ENCODE assay signal across 1 cellular context in the genomic region with DNA sequence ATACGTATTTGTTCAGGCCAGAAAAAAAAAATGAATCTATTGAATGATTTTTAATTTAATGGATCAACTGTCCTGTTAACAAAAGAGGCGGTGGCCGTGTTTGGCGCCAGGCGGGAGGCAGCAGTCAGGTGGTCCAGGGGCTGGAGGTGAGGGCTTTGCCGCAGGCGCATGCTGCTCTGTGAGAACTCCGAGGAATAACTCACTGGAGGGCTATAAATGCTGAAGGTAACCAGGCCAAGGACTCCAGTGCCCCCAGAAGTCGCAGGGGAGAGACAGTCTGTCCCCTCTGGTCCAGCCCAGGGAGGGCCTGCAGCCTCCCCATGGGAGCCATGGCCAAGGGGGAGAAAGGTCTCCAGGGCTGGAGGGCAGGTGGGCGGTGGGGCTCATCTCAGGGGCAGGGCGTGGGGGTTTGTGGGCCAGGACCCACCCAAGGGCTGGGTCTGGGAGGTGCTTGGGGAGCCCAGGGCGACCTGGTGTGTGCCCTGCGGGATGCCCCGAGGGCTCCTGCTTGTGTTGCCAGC.
A peak's percentile ranks its signal among the peaks of the same experiment; 100 is the strongest.
TF ChIP-seq lines count a peak whose summit lies in the region.

No MANE protein-coding gene starts in this region.

TF ChIP-seq in K562, 482 proteins besides CTCF, POLR2A, EP300 and RAD21:
- TF ChIP-seq ZKSCAN3 (CRISPR knock-in tag; IDR thresholded peaks at IDR 0.05) (no peak), GABPB1 (CRISPR knock-in tag; IDR thresholded peaks at IDR 0.05) (0 out of 2 replicates have a peak, but pooled peaks have one; percentile 33), DMBX1 (CRISPR knock-in tag; IDR thresholded peaks at IDR 0.05; ENCODE audit: borderline replicate concordance) (no peak), RBBP5 (IDR thresholded peaks at IDR 0.05; ENCODE audit: borderline replicate concordance, insufficient read depth, low read length, poor library complexity, severe bottlenecking) (peak; percentile 8), HDAC1 (IDR thresholded peaks at IDR 0.05) (no peak)
- TF ChIP-seq, protein P1, sequence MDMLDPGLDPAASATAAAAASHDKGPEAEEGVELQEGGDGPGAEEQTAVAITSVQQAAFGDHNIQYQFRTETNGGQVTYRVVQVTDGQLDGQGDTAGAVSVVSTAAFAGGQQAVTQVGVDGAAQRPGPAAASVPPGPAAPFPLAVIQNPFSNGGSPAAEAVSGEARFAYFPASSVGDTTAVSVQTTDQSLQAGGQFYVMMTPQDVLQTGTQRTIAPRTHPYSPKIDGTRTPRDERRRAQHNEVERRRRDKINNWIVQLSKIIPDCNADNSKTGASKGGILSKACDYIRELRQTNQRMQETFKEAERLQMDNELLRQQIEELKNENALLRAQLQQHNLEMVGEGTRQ (CRISPR knock-in tag; IDR thresholded peaks at IDR 0.05): no peak
- TF ChIP-seq, protein P2, sequence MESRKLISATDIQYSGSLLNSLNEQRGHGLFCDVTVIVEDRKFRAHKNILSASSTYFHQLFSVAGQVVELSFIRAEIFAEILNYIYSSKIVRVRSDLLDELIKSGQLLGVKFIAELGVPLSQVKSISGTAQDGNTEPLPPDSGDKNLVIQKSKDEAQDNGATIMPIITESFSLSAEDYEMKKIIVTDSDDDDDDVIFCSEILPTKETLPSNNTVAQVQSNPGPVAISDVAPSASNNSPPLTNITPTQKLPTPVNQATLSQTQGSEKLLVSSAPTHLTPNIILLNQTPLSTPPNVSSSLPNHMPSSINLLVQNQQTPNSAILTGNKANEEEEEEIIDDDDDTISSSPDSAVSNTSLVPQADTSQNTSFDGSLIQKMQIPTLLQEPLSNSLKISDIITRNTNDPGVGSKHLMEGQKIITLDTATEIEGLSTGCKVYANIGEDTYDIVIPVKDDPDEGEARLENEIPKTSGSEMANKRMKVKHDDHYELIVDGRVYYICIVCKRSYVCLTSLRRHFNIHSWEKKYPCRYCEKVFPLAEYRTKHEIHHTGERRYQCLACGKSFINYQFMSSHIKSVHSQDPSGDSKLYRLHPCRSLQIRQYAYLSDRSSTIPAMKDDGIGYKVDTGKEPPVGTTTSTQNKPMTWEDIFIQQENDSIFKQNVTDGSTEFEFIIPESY (CRISPR knock-in tag; IDR thresholded peaks at IDR 0.05): peak; percentile 70; the same call in 1 of the 2 replicates
